10 cellular contexts compared by ENCODE assay signal in the genomic region with DNA sequence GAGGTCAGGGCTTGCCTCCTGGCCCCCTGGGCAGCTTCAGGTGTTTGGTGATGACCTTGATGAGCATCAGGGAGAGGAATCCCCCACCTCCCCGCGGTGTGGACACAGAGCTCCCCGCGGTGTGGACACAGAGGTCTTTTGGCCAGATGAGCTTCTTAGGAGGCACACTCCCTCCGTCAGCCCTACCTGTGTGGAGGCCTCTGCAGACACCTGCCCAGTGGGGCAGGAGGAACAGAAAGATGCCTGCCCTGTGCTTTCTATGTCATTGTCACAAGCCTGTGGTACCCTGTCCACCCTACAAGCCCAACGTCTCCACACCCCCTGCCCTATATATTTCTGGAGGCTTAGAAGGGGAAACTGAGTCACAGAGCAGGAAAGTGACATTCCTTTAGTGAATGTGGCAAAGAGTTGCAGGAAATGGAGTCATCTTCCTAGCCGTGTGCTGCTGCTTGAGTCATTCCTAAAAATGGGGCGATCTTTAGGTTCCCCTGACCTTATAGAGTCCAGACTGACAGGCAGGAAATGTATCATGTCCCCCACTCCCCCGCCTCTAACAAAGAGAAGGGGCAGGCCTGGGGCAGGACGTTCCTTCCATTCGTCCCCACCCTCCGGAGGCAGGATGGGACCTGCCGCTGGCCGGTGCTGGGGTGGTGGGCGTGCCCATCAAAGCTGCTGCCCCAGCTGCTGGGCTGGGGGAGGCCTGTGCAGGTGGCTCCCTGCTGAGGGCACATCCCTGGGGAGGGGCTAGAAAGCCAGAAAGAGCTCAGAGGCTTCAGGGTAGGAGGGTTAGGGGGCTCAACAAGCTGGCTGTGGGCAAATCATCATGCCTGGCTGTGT. TPM values are rescaled to one million over a fixed set of nuclear protein-coding genes. Genes with fewer than 3 reads are reported as not detected.
DNase-seq lines count a peak whose midpoint lies in the region; ATAC-seq and TF ChIP-seq lines count a peak whose summit lies in the region.
"Had no signal": no experiment of that assay in that cellular context is flagged by ENCODE, and none has a peak within 500 bp of the region (broad histone marks: within the 10 kb centered on the region; RNA-seq: fewer than 3 reads in every experiment).

No MANE protein-coding gene starts in this region.

- no peaks in the 10 kb centered on the region for H3K36me3 ChIP-seq in aorta (ENCODE audit: control insufficient read depth in 1 of 2, insufficient read depth in 2 of 2, low read length in 1 of 2)

- peaks cover 7 to 20% of the 10 kb centered on the region in 2 donors for H3K27me3 Mint-ChIP-seq in natural killer cell (ENCODE audit: low read depth in 2 of 2)
- peaks cover 7 to 15% of the 10 kb centered on the region in 2 donors for H3K27me3 Mint-ChIP-seq in natural killer cell treated with Interleukin-12 subunit alpha and Interleukin-12 subunit beta and Interleukin-15 and Interleukin-18, amount 100 ng/mL, for 72 hours

- H3K27me3 ChIP-seq in foreskin keratinocyte (no peaks in the 10 kb centered on the region), aorta (ENCODE audit: control insufficient read depth in 1 of 2, insufficient read depth in 2 of 2, low read length in 1 of 2) (no peaks in the 10 kb centered on the region)

- no peak for DNase-seq in natural killer cell
- no peak for DNase-seq in natural killer cell treated with Interleukin-12 subunit alpha and Interleukin-12 subunit beta and Interleukin-15 and Interleukin-18, amount 100 ng/mL, for 72 hours (ENCODE audit: low spot score)
- peak; percentile 96 for DNase-seq in RKO (ENCODE audit: low spot score)
- DNase-seq in foreskin keratinocyte, result peak; percentile 86 to 95
- DNase-seq in aorta, result no peak
- no peak for DNase-seq in effector CD8-positive, alpha-beta T cell (lab: John Stamatoyannopoulos, UW)
- no peak for DNase-seq in GM03348 (ENCODE audit: low spot score)
- DNase-seq: C1 segment of cervical spinal cord, cortex of kidney had no signal

- no peaks in the 10 kb centered on the region for H3K9me3 Mint-ChIP-seq in natural killer cell
- no peaks in the 10 kb centered on the region for H3K9me3 Mint-ChIP-seq in natural killer cell treated with Interleukin-12 subunit alpha and Interleukin-12 subunit beta and Interleukin-15 and Interleukin-18, amount 100 ng/mL, for 72 hours

- no peak overlapping the region for H3K27ac Mint-ChIP-seq in natural killer cell
- no peak overlapping the region for H3K27ac Mint-ChIP-seq in natural killer cell treated with Interleukin-12 subunit alpha and Interleukin-12 subunit beta and Interleukin-15 and Interleukin-18, amount 100 ng/mL, for 72 hours

- no peaks in the 10 kb centered on the region for H3K36me3 Mint-ChIP-seq in natural killer cell
- H3K36me3 Mint-ChIP-seq in natural killer cell treated with Interleukin-12 subunit alpha and Interleukin-12 subunit beta and Interleukin-15 and Interleukin-18, amount 100 ng/mL, for 72 hours, result no peaks in the 10 kb centered on the region

- no peaks in the 10 kb centered on the region for H3K9me3 ChIP-seq in aorta (ENCODE audit: control insufficient read depth, low read length)

- H3K4me1 Mint-ChIP-seq in natural killer cell, result peaks cover 6 to 11% of the 10 kb centered on the region in 2 donors
- H3K4me1 Mint-ChIP-seq in natural killer cell treated with Interleukin-12 subunit alpha and Interleukin-12 subunit beta and Interleukin-15 and Interleukin-18, amount 100 ng/mL, for 72 hours (ENCODE audit: low read depth in 2 of 2), result peaks cover 3 to 6% of the 10 kb centered on the region in 2 donors

- WGBS in aorta, 2 donors, result 23 to 41% methylated on average over 14 to 15 of the region's 15 CpGs

- ATAC-seq in natural killer cell (no peak), foreskin keratinocyte (peak; percentile 22), aorta (ENCODE audit: low FRiP score) (peak; percentile 2), HG03280 (IDR thresholded peaks at IDR 0.05; ENCODE audit: unreplicated experiment) (no peak)
- ATAC-seq in natural killer cell treated with Interleukin-12 subunit alpha and Interleukin-12 subunit beta and Interleukin-15 and Interleukin-18, amount 100 ng/mL, for 72 hours, result no peak

- peaks cover 39% of the 10 kb centered on the region for H3K4me1 ChIP-seq in foreskin keratinocyte
- no peaks in the 10 kb centered on the region for H3K4me1 ChIP-seq in aorta (ENCODE audit: control insufficient read depth in 1 of 2, insufficient read depth in 2 of 2, low read length in 2 of 2)

- TF ChIP-seq CTCF in natural killer cell (IDR thresholded peaks at IDR 0.05) (no peak), foreskin keratinocyte (conservative IDR thresholded peaks at IDR 0.05) (no peak)

- H3K4me3 Mint-ChIP-seq in natural killer cell, result peak overlapping the region; percentile 28
- no peak overlapping the region for H3K4me3 Mint-ChIP-seq in natural killer cell treated with Interleukin-12 subunit alpha and Interleukin-12 subunit beta and Interleukin-15 and Interleukin-18, amount 100 ng/mL, for 72 hours

- no peak overlapping the region for H3K4me3 ChIP-seq in aorta (ENCODE audit: low read length in 2 of 2)

- intact Hi-C loops in natural killer cell (cut with micrococcal nuclease) (no loop called here), aorta (cut with DNase I) (no loop called here)

- H3K27ac ChIP-seq in foreskin keratinocyte (no peak overlapping the region), aorta (ENCODE audit: low read depth in 1 of 2, low read length in 2 of 2) (no peak overlapping the region)

RNA-seq across cellular contexts. Expression of a gene that starts 1.0 kb away (rescaled TPM):
- total RNA-seq in natural killer cell (1 to 10 TPM in 2 of 3 donors, under 1 TPM in 1; 0.71 to 2.2 (median 1.8) TPM), foreskin keratinocyte (91.8 and 94.7 TPM in 2 replicates), aorta (under 1 TPM in 1 of 2 donors, not detected in 1; 0.87 TPM)
- total RNA-seq in natural killer cell treated with Interleukin-12 subunit alpha and Interleukin-12 subunit beta and Interleukin-15 and Interleukin-18, amount 100 ng/mL, for 72 hours, result not detected
- polyA plus RNA-seq in foreskin keratinocyte (145 and 164 TPM in 2 replicates), aorta (not detected)

RNA-seq across cellular contexts. Expression of a gene that starts 47.5 kb away (rescaled TPM):
- 10 to 100 TPM; 21.2 to 26.4 (median 24.1) TPM for total RNA-seq in natural killer cell
- 10 to 100 TPM; 39.9 to 57.9 TPM for total RNA-seq in natural killer cell treated with Interleukin-12 subunit alpha and Interleukin-12 subunit beta and Interleukin-15 and Interleukin-18, amount 100 ng/mL, for 72 hours
- total RNA-seq in foreskin keratinocyte, result 41.7 and 42.9 TPM in 2 replicates
- 45.3 and 46.4 TPM in 2 replicates for polyA plus RNA-seq in foreskin keratinocyte
- 10 to 100 TPM; 18.7 to 19.2 TPM for total RNA-seq in aorta
- polyA plus RNA-seq in aorta, result 10 to 100 TPM; 14.5 to 23.0 TPM

RNA-seq across cellular contexts. Expression of a gene that starts 47.6 kb away (rescaled TPM):
- total RNA-seq in natural killer cell, result 100 to 1,000 TPM; 338 to 422 (median 410) TPM
- total RNA-seq in natural killer cell treated with Interleukin-12 subunit alpha and Interleukin-12 subunit beta and Interleukin-15 and Interleukin-18, amount 100 ng/mL, for 72 hours, result 100 to 1,000 TPM; 326 to 345 TPM
- 545 and 564 TPM in 2 replicates for total RNA-seq in foreskin keratinocyte
- polyA plus RNA-seq in foreskin keratinocyte, result 864 and 916 TPM in 2 replicates
- total RNA-seq in aorta, result 100 to 1,000 TPM; 245 to 289 TPM
- polyA plus RNA-seq in aorta, result 1,000 to 10,000 TPM in 1 of 2 donors, 100 to 1,000 TPM in 1; 549 to 1,007 TPM

Comparison
In these comparisons a context has a peak if more than half of its experiments do, and no peak if none do; other contexts are left out.
1. ATAC-seq: peak in foreskin keratinocyte (single experiment) and aorta (single experiment); none in natural killer cell (0 of 3), natural killer cell treated with Interleukin-12 subunit alpha and Interleukin-12 subunit beta and Interleukin-15 and Interleukin-18, amount 100 ng/mL, for 72 hours (0 of 2) and HG03280 (single experiment).
2. DNase-seq: peak in RKO (single experiment) and foreskin keratinocyte (2 of 2); none in natural killer cell (single experiment), natural killer cell treated with Interleukin-12 subunit alpha and Interleukin-12 subunit beta and Interleukin-15 and Interleukin-18, amount 100 ng/mL, for 72 hours (single experiment), aorta (0 of 2), effector CD8-positive, alpha-beta T cell (single experiment) and GM03348 (single experiment).
3. RNA of a gene that starts 1.0 kb away (total RNA-seq): 91.8 to 94.7 TPM in foreskin keratinocyte; 0.71 to 2.2 TPM in natural killer cell, 0.87 TPM in aorta and not detected in natural killer cell treated with Interleukin-12 subunit alpha and Interleukin-12 subunit beta and Interleukin-15 and Interleukin-18, amount 100 ng/mL, for 72 hours; every median in the first group is over 10 times any median in the second.